Comparison of ENCODE assay signal across 8 cellular contexts in the genomic region with DNA sequence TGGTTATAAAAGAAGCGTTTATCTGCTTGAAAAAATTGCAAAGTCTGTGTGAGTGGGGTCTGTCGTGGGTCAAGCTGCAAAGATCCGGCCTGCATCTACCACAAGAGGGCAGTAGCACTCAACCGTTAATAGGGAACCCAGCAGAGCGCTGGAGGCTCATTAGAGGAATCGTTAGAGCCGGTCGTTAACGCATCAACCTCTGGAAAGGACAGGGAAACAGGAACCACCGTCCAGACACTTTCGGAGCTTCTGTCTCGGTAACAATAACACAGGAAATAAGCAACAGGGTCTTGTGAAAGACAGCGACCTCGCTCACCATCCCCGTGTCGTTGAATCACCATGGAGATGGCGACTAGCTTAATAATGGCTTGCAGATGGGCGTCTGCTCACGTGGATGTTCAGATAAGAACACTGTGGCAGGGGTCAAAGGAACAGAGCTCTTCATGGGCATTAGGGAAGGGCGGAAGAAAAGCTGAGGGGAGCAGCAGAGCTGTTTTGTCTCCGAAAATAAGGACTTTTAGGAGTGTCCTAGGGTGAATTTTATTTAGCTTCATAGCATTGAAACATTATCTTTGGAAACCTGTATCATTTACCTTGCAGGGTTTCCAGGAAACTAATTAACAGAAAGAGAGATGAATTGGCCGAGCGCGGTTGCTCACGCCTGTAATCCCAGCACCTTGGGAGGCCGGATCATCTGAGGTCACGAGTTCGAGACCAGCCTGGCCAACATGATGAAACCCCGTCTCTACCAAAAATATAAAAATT. TPM values are rescaled to one million over a fixed set of nuclear protein-coding genes. Genes with fewer than 3 reads are reported as not detected.
A peak's percentile ranks its signal among the peaks of the same experiment; 100 is the strongest.
DNase-seq lines count a peak whose midpoint lies in the region; ATAC-seq and TF ChIP-seq lines count a peak whose summit lies in the region.

No MANE protein-coding gene starts in this region.

- H3K9ac ChIP-seq in BLaER1: peak overlapping the region; percentile 9; the same call in 1 of the 2 replicates

- no peaks in the 10 kb centered on the region for H3K27me3 ChIP-seq in BLaER1
- no peaks in the 10 kb centered on the region for H3K27me3 ChIP-seq in ascending aorta
- H3K27me3 ChIP-seq in uterus: peaks cover 0 to 4% of the 10 kb centered on the region in 2 donors

- no peaks in the 10 kb centered on the region for H3K36me3 Mint-ChIP-seq in T-helper 17 cell (ENCODE audit: low read depth)

- peaks cover 5% of the 10 kb centered on the region; the same call in 1 of the 2 replicates for H3K4me1 ChIP-seq in BLaER1
- H3K4me1 ChIP-seq in ascending aorta: no peaks in the 10 kb centered on the region
- H3K4me1 ChIP-seq in uterus: no peaks in the 10 kb centered on the region

- TF ChIP-seq CTCF in ascending aorta (IDR thresholded peaks at IDR 0.05) (peak; percentile 78 to 88 (median 84)), uterus (IDR thresholded peaks at IDR 0.05) (peak; percentile 78 to 90 (median 81))

- no peak for TF ChIP-seq POLR2A in uterus (IDR thresholded peaks at IDR 0.05)

- H3K4me3 ChIP-seq in BLaER1 (peak overlapping the region; percentile 55), ascending aorta (peak overlapping the region; percentile 54 to 65), uterus (peak overlapping the region in 1 of 2 donors; percentile 39)

- peak overlapping the region; percentile 92 for H3K4me3 Mint-ChIP-seq in T-helper 17 cell

- no peaks in the 10 kb centered on the region for H3K36me3 ChIP-seq in BLaER1
- no peaks in the 10 kb centered on the region for H3K36me3 ChIP-seq in ascending aorta
- H3K36me3 ChIP-seq in uterus: no peaks in the 10 kb centered on the region

- H3K9me3 ChIP-seq in BLaER1: no peaks in the 10 kb centered on the region
- H3K9me3 ChIP-seq in T-helper 17 cell (ENCODE audit: control insufficient read depth, low read length, poor library complexity, severe bottlenecking): no peaks in the 10 kb centered on the region
- no peaks in the 10 kb centered on the region for H3K9me3 ChIP-seq in ascending aorta
- H3K9me3 ChIP-seq in uterus: no peaks in the 10 kb centered on the region

- intact Hi-C loops in ascending aorta (cut with DNase I) (loop anchor here (1.0 to 2.0 kb wide), 2 partner anchors 174 to 232 kb away; no protein-coding TSS in a partner anchor), uterus (cut with DNase I; ENCODE audit: low total_unique reads) (no loop called here)

- H3K27me3 Mint-ChIP-seq in T-helper 17 cell: peaks cover 10% of the 10 kb centered on the region

- H3K27ac Mint-ChIP-seq in T-helper 17 cell: peak overlapping the region; percentile 90

- peaks cover 11% of the 10 kb centered on the region for H3K4me1 Mint-ChIP-seq in T-helper 17 cell

- peak overlapping the region; percentile 57 for H3K4me2 ChIP-seq in BLaER1

- no peaks in the 10 kb centered on the region for H4K20me1 ChIP-seq in BLaER1

- H3K27ac ChIP-seq in BLaER1 (no peak overlapping the region), ascending aorta (no peak overlapping the region), uterus (peak overlapping the region; percentile 40 to 66)

- ATAC-seq in GM21576 (IDR thresholded peaks at IDR 0.05; ENCODE audit: unreplicated experiment): peak; percentile 50
- peak; percentile 97 for ATAC-seq in T-helper 17 cell

- DNase-seq in NCI-H146 treated with DMSO at 0.1 percent for 48 hours (lab: John Stamatoyannopoulos, UW; ENCODE audit: unreplicated experiment) (peak; percentile 97), T-helper 17 cell (peak; percentile 32 to 47 (median 38)), ascending aorta (ENCODE audit: low spot score in 2 of 2) (peak; percentile 36 to 87), hepatic stellate cell (ENCODE audit: low spot score) (peak; percentile 60), putamen (ENCODE audit: low spot score) (peak; percentile 74), uterus (peak; percentile 73 to 80)

RNA-seq across cellular contexts. Expression of gene NSRP1, which starts 11.9 kb away (rescaled TPM):
- 10 to 100 TPM; 28.8 to 31.7 TPM for total RNA-seq in T-helper 17 cell
- total RNA-seq in ascending aorta: 5.1 TPM
- 10 to 100 TPM in 3 of 4 donors, 1 to 10 TPM in 1; 8.8 to 53.1 (median 26.8) TPM for total RNA-seq in uterus

Comparison
In these comparisons a context has a peak if more than half of its experiments do, and no peak if none do; other contexts are left out.
1. H3K27ac ChIP-seq: peak in uterus (2 of 2); none in BLaER1 (single experiment) and ascending aorta (0 of 2).
2. DNase-seq: peak in every context shown above with its lines; median percentile 97 in NCI-H146 treated with DMSO at 0.1 percent for 48 hours; 76 in uterus; 74 in putamen; 62 in ascending aorta; 60 in hepatic stellate cell; 38 in T-helper 17 cell.